ENCODE assay signal across 8 cellular contexts in genomic region chr12:47742253-47742825, GRCh38. TPM values are rescaled to one million over a fixed set of nuclear protein-coding genes. Genes with fewer than 3 reads are reported as not detected.
DNase-seq lines count a peak whose midpoint lies in the region; ATAC-seq lines count a peak whose summit lies in the region.

No MANE protein-coding gene starts in this region.

- H3K27ac ChIP-seq in GM23248 = no peak overlapping the region

- no peaks in the 10 kb centered on the region for H3F3A ChIP-seq in GM23248 (ENCODE audit: insufficient read depth)

- H3K4me2 ChIP-seq in GM23248 (ENCODE audit: unreplicated experiment) = no peak overlapping the region

- H3K79me2 ChIP-seq in GM23248 (ENCODE audit: insufficient read depth) = no peaks in the 10 kb centered on the region

- H3K9me2 ChIP-seq in GM23248 (ENCODE audit: insufficient read depth) = no peaks in the 10 kb centered on the region

- no peak overlapping the region for H2AFZ ChIP-seq in GM23248

- in situ Hi-C loops in GM23248 (cut with MboI) = no loop called here

- WGBS in GM23248 (ENCODE audit: low coverage in 1 of 2, low lambda C conversion rate in 2 of 2, missing lambda C conversion rate in 2 of 2), 2 experiments = 39 to 41% methylated on average over 7 of the region's 7 CpGs

- no peak overlapping the region for H3K9ac ChIP-seq in GM23248
- H3K9ac ChIP-seq in adipocyte (ENCODE audit: low read length) = no peak overlapping the region

- H3K4me3 ChIP-seq in GM23248 = no peak overlapping the region
- no peak overlapping the region for H3K4me3 ChIP-seq in adipocyte (ENCODE audit: low read length)

- H3K27me3 ChIP-seq in GM23248 (replicated peaks; ENCODE audit: insufficient read depth) = no peaks in the 10 kb centered on the region
- H3K27me3 ChIP-seq in adipocyte (replicated peaks; ENCODE audit: control insufficient read depth, insufficient read depth, low read length) = peaks cover 22% of the 10 kb centered on the region

- H3K4me1 ChIP-seq in GM23248 (ENCODE audit: insufficient read depth) (peaks cover 2% of the 10 kb centered on the region), adipocyte (ENCODE audit: control insufficient read depth, insufficient read depth, low read length) (peaks cover 5% of the 10 kb centered on the region)

- ATAC-seq in HG03571 (IDR thresholded peaks at IDR 0.05; ENCODE audit: unreplicated experiment) = no peak
- no peak for ATAC-seq in HG03039 (IDR thresholded peaks at IDR 0.05; ENCODE audit: unreplicated experiment)

- H4K20me1 ChIP-seq in GM23248 (ENCODE audit: insufficient read depth) = no peaks in the 10 kb centered on the region

- no peaks in the 10 kb centered on the region for H3K9me3 ChIP-seq in GM23248 (ENCODE audit: low read depth)
- H3K9me3 ChIP-seq in adipocyte (ENCODE audit: control insufficient read depth, low read length) = no peaks in the 10 kb centered on the region

- DNase-seq in AG08396 (ENCODE audit: low spot score) = peak; percentile 54
- DNase-seq in GM23248 = peak; percentile 41
- DNase-seq in SW480 (ENCODE audit: low spot score) = peak; percentile 49
- DNase-seq in adipocyte (ENCODE audit: low read depth) = peak; percentile 66
- DNase-seq in inferior parietal cortex (ENCODE audit: extremely low spot score) = peak; percentile 47
- DNase-seq in stimulated activated CD4-positive, alpha-beta T cell treated with anti-CD3 and anti-CD28 coated beads, TNF-alpha, amount 100 ng/mL, for 48 hours (ENCODE audit: low read depth in 3 of 3) = peak; percentile 55 to 65 (median 65)

- H3K36me3 ChIP-seq in GM23248 (ENCODE audit: low read depth) (no peaks in the 10 kb centered on the region), adipocyte (ENCODE audit: control insufficient read depth, insufficient read depth, low read length, severe bottlenecking) (no peaks in the 10 kb centered on the region)

RNA-seq across cellular contexts. Expression of gene RAPGEF3, which starts 16.3 kb away (rescaled TPM):
- total RNA-seq in GM23248 (2014; rRNA removed; shearing (Covaris generic)) = 1.3 and 3.7 TPM in 2 replicates
- polyA plus RNA-seq in GM23248 (2016; fragmentation: Nextera tagmentation; extraction: Ambion mirVana) = 1.1 and 1.4 TPM in 2 replicates

RNA-seq across cellular contexts. Expression of gene ENDOU, which starts 17.0 kb away (rescaled TPM):
- 0.22 TPM in 1 of 2 replicates, not detected in the other for total RNA-seq in GM23248 (2014; rRNA removed; shearing (Covaris generic))
- polyA plus RNA-seq in GM23248 (2016; fragmentation: Nextera tagmentation; extraction: Ambion mirVana) = 0.10 TPM in 1 of 2 replicates, not detected in the other

RNA-seq across cellular contexts. Expression of gene SLC48A1, which starts 30.7 kb away (rescaled TPM):
- total RNA-seq in GM23248 (2014; rRNA removed; shearing (Covaris generic)) = 16.4 and 20.9 TPM in 2 replicates
- polyA plus RNA-seq in GM23248 (2016; fragmentation: Nextera tagmentation; extraction: Ambion mirVana) = 19.1 and 21.8 TPM in 2 replicates

RNA-seq across cellular contexts. Expression of gene RPAP3, which starts 36.5 kb away (rescaled TPM):
- 16.2 and 18.6 TPM in 2 replicates for total RNA-seq in GM23248 (2014; rRNA removed; shearing (Covaris generic))
- 27.7 and 27.8 TPM in 2 replicates for polyA plus RNA-seq in GM23248 (2016; fragmentation: Nextera tagmentation; extraction: Ambion mirVana)
